In the genomic region with DNA sequence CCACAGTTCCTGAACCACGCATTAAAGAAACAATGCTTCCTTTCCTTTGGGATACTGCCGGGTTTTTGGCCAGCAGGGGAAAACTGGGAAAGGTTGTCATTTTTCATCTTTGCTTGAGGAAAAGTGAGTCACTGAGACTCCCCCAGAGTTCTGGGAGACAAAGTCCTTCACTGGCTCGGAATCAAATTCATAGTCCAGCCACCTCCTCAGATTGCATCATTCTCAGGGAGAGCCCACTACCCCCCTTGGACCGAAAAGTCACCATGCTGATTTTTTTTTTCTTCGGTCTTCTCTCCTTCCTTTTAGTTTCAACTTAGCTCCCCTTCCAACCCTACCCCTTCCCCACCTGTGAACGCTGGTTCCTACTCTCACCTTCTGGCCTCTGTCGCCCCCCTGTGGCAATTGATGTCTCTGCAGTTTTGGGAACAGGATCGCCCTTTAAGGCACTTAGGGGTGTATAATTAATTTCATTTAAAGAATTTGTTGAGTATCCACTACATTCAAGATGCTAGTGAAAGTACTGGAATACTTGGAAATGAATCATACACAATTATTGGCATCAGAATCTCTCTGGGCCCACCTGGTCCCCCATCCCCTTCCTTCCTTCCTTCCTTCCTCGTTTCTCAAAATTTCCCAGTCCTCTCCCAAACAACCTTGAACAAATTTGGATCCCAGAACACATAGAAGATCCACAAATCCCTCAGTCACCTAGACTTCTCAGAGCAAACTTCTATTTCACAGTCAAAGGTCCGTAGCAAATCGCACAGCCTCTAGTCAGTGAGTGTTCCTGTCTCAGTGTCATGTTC, we compare ENCODE assay signal across 10 cellular contexts. TPM values are rescaled to one million over a fixed set of nuclear protein-coding genes. Genes with fewer than 3 reads are reported as not detected.
DNase-seq lines count a peak whose midpoint lies in the region; ATAC-seq and TF ChIP-seq lines count a peak whose summit lies in the region.
"Had no signal": no experiment of that assay in that cellular context is flagged by ENCODE, and none has a peak within 500 bp of the region (broad histone marks: within the 10 kb centered on the region; RNA-seq: fewer than 3 reads in every experiment).

No MANE protein-coding gene starts in this region.

- H3K27me3 Mint-ChIP-seq in naive thymus-derived CD4-positive, alpha-beta T cell: peaks cover 39 to 70% (median 55%) of the 10 kb centered on the region in 5 donors

- TF ChIP-seq EP300 in upper lobe of left lung (IDR thresholded peaks at IDR 0.05): no peak

- H3K27ac ChIP-seq in VCaP (no peak overlapping the region), coronary artery (no peak overlapping the region), upper lobe of left lung (no peak overlapping the region)
- H3K27ac ChIP-seq in naive thymus-derived CD4-positive, alpha-beta T cell (ENCODE audit: low read depth, low read length): no peak overlapping the region
- H3K27ac ChIP-seq: BLaER1 treated with 17β-estradiol and CSF1 and Interleukin-3, amounts not matched to agents 10 nM and 100 nM had no signal

- ATAC-seq in naive thymus-derived CD4-positive, alpha-beta T cell: no peak
- peak in 1 of 2 donors; percentile 55 for ATAC-seq in upper lobe of left lung (ENCODE audit: low FRiP score in 2 of 2)

- WGBS in upper lobe of left lung, 2 donors: 29 to 31% methylated on average over 11 of the region's 11 CpGs

- no peaks in the 10 kb centered on the region for H3K36me3 Mint-ChIP-seq in naive thymus-derived CD4-positive, alpha-beta T cell

- peak; percentile 93 for TF ChIP-seq CTCF in LNCaP clone FGC (IDR thresholded peaks at IDR 0.05; ENCODE audit: control insufficient read depth, extremely low read depth, insufficient read depth)
- TF ChIP-seq CTCF in VCaP (conservative IDR thresholded peaks at IDR 0.05): peak; percentile 91
- peak; percentile 39 for TF ChIP-seq CTCF in coronary artery (IDR thresholded peaks at IDR 0.05)
- TF ChIP-seq CTCF in upper lobe of left lung (IDR thresholded peaks at IDR 0.05): peak; percentile 46 to 84 (median 62)

- no peak for TF ChIP-seq POLR2A in upper lobe of left lung (IDR thresholded peaks at IDR 0.05)

- no peaks in the 10 kb centered on the region for H3K9me3 Mint-ChIP-seq in naive thymus-derived CD4-positive, alpha-beta T cell
- H3K9me3 Mint-ChIP-seq: central memory CD8-positive, alpha-beta T cell had no signal

- POLR2A ChIA-PET in naive thymus-derived CD4-positive, alpha-beta T cell (lab: Charles Lee): no interaction called here

- H3K9me3 ChIP-seq in naive thymus-derived CD4-positive, alpha-beta T cell (ENCODE audit: control insufficient read depth in 2 of 3, low read length in 3 of 3): no peaks in the 10 kb centered on the region
- H3K9me3 ChIP-seq in upper lobe of left lung: no peaks in the 10 kb centered on the region
- H3K9me3 ChIP-seq: BLaER1 treated with 17β-estradiol and CSF1 and Interleukin-3, amounts not matched to agents 10 nM and 100 nM had no signal

- intact Hi-C loops in naive thymus-derived CD4-positive, alpha-beta T cell (cut with micrococcal nuclease): loop anchor here (1.0 to 5.0 kb wide), 4 partner anchors 50 to 1629 kb away; no protein-coding TSS in a partner anchor

- CTCF ChIA-PET in naive thymus-derived CD4-positive, alpha-beta T cell (lab: Charles Lee): interaction anchor here (0.6 to 2.3 kb wide), 3 partner anchors 14 to 72 kb away, joined by 3 to 6 read pairs (median 4); no protein-coding TSS in a partner anchor

- no peak overlapping the region for H3K4me3 Mint-ChIP-seq in naive thymus-derived CD4-positive, alpha-beta T cell
- H3K4me3 Mint-ChIP-seq: central memory CD8-positive, alpha-beta T cell had no signal

- no peak overlapping the region for H3K27ac Mint-ChIP-seq in naive thymus-derived CD4-positive, alpha-beta T cell

- H3K4me3 ChIP-seq in LNCaP clone FGC (ENCODE audit: low read depth, low read length): no peak overlapping the region
- no peak overlapping the region for H3K4me3 ChIP-seq in coronary artery
- H3K4me3 ChIP-seq in naive thymus-derived CD4-positive, alpha-beta T cell (ENCODE audit: low read length): no peak overlapping the region
- no peak overlapping the region for H3K4me3 ChIP-seq in upper lobe of left lung
- H3K4me3 ChIP-seq: BLaER1 treated with 17β-estradiol and CSF1 and Interleukin-3, amounts not matched to agents 10 nM and 100 nM had no signal

- no peaks in the 10 kb centered on the region for H3K27me3 ChIP-seq in naive thymus-derived CD4-positive, alpha-beta T cell (ENCODE audit: control insufficient read depth in 2 of 2, insufficient read depth in 2 of 2, low read length in 2 of 2)
- H3K27me3 ChIP-seq in upper lobe of left lung: no peaks in the 10 kb centered on the region
- H3K27me3 ChIP-seq: BLaER1 treated with 17β-estradiol and CSF1 and Interleukin-3, amounts not matched to agents 10 nM and 100 nM had no signal

- H3K4me1 Mint-ChIP-seq in naive thymus-derived CD4-positive, alpha-beta T cell: peaks cover 0 to 3% (median 0%) of the 10 kb centered on the region in 7 donors
- H3K4me1 Mint-ChIP-seq: central memory CD8-positive, alpha-beta T cell had no signal

- DNase-seq in NCI-H1417 (lab: John Stamatoyannopoulos, UW): peak in 2 of 3 experiments; percentile 43 to 52
- no peak for DNase-seq in NCI-H1417 treated with DMSO at 0.1 percent for 48 hours (lab: John Stamatoyannopoulos, UW)
- DNase-seq in LNCaP clone FGC (ENCODE audit: low read depth): no peak
- DNase-seq in coronary artery (ENCODE audit: low spot score): no peak
- peak in 6 of 9 donors; percentile 2 to 46 (median 22) for DNase-seq in naive thymus-derived CD4-positive, alpha-beta T cell
- DNase-seq in upper lobe of left lung: peak in 1 of 2 donors; percentile 30
- no peak for DNase-seq in COR-L47 (lab: John Stamatoyannopoulos, UW)

- no peaks in the 10 kb centered on the region for H3K4me1 ChIP-seq in naive thymus-derived CD4-positive, alpha-beta T cell (ENCODE audit: control insufficient read depth in 2 of 2, insufficient read depth in 2 of 2, low read length in 2 of 2)
- peaks cover 0 to 6% (median 0%) of the 10 kb centered on the region in 4 donors for H3K4me1 ChIP-seq in upper lobe of left lung
- H3K4me1 ChIP-seq: BLaER1 treated with 17β-estradiol and CSF1 and Interleukin-3, amounts not matched to agents 10 nM and 100 nM had no signal

- H3K36me3 ChIP-seq in naive thymus-derived CD4-positive, alpha-beta T cell (ENCODE audit: control insufficient read depth in 2 of 3, insufficient read depth in 3 of 3, low read length in 3 of 3): no peaks in the 10 kb centered on the region
- H3K36me3 ChIP-seq in upper lobe of left lung: no peaks in the 10 kb centered on the region
- H3K36me3 ChIP-seq: BLaER1 treated with 17β-estradiol and CSF1 and Interleukin-3, amounts not matched to agents 10 nM and 100 nM had no signal

RNA-seq across cellular contexts. Expression of gene ACKR1, which starts 6.9 kb away (rescaled TPM):
- not detected for total RNA-seq in naive thymus-derived CD4-positive, alpha-beta T cell
- polyA plus RNA-seq in naive thymus-derived CD4-positive, alpha-beta T cell: not detected
- total RNA-seq in upper lobe of left lung: 100 to 1,000 TPM in 1 of 6 donors, 10 to 100 TPM in 4, 1 to 10 TPM in 1; 2.1 to 133 (median 38.4) TPM

RNA-seq across cellular contexts. Expression of gene CADM3, which starts 40.1 kb away (rescaled TPM):
- not detected for total RNA-seq in naive thymus-derived CD4-positive, alpha-beta T cell
- polyA plus RNA-seq in naive thymus-derived CD4-positive, alpha-beta T cell: not detected
- 10 to 100 TPM in 1 of 6 donors, 1 to 10 TPM in 4, under 1 TPM in 1; 0.98 to 16.0 (median 2.0) TPM for total RNA-seq in upper lobe of left lung

Comparison
In these comparisons a context has a peak if more than half of its experiments do, and no peak if none do; other contexts are left out.
1. DNase-seq: peak in NCI-H1417 (2 of 3) and naive thymus-derived CD4-positive, alpha-beta T cell (6 of 9); none in NCI-H1417 treated with DMSO at 0.1 percent for 48 hours (single experiment), LNCaP clone FGC (single experiment), coronary artery (single experiment) and COR-L47 (single experiment).
2. CTCF ChIP-seq: peak in every context shown above with its lines; median percentile 93 in LNCaP clone FGC; 91 in VCaP; 62 in upper lobe of left lung; 39 in coronary artery.